In genomic region chr13:100662470-100663211, GRCh38 we compare ENCODE assay signal across 20 cellular contexts.
"Had no signal": no experiment of that assay in that cellular context is flagged by ENCODE, and none has a peak within 500 bp of the region (broad histone marks: within the 10 kb centered on the region; RNA-seq: fewer than 3 reads in every experiment).

No MANE protein-coding gene starts in this region.

- H3K27ac ChIP-seq: adrenal gland, heart right ventricle, left lung, prostate gland, spleen, transverse colon, uterus had no signal

- H3K27me3 ChIP-seq: adrenal gland, heart right ventricle, left lung, spleen, transverse colon, uterus had no signal

- ATAC-seq: activated CD8-positive, alpha-beta memory T cell treated with anti-CD3 and anti-CD28 coated beads, Interleukin-2, amount 10 ng/mL, durations not matched to agents 7 days and 5 days; heart right ventricle; left lung; naive thymus-derived CD4-positive, alpha-beta T cell; stimulated activated naive CD8-positive, alpha-beta T cell treated with anti-CD3 and anti-CD28 coated beads, Interleukin-15, Interleukin-2, amounts not matched to agents 100 U/mL and 50 U/mL, for 24 hours had no signal

- H3K4me3 Mint-ChIP-seq: activated CD8-positive, alpha-beta memory T cell treated with anti-CD3 and anti-CD28 coated beads, Interleukin-2, amount 10 ng/mL, durations not matched to agents 7 days and 5 days; activated naive CD8-positive, alpha-beta T cell; WTC11 had no signal

- H3K4me3 ChIP-seq: adrenal gland, heart right ventricle, left lung, lung, prostate gland, spleen, transverse colon, uterus had no signal

- H3K27ac Mint-ChIP-seq: activated CD8-positive, alpha-beta memory T cell treated with anti-CD3 and anti-CD28 coated beads, Interleukin-2, amount 10 ng/mL, durations not matched to agents 7 days and 5 days; activated naive CD8-positive, alpha-beta T cell; activated T-helper 2 cell treated with anti-CD3 and anti-CD28 coated beads, Interferon-gamma antibody, Interleukin-2, Interleukin-4, amounts not matched to agents 10 μg/mL and 5 μg/mL and 100 μg/mL, durations not matched to agents 14 hours and 24 hours and 36 hours; WTC11 had no signal

- H3K27me3 Mint-ChIP-seq: activated CD8-positive, alpha-beta memory T cell treated with anti-CD3 and anti-CD28 coated beads, Interleukin-2, amount 10 ng/mL, durations not matched to agents 7 days and 5 days; activated naive CD8-positive, alpha-beta T cell; naive thymus-derived CD4-positive, alpha-beta T cell had no signal

- H3K4me1 ChIP-seq: adrenal gland, left lung, prostate gland, transverse colon, uterus had no signal

- DNase-seq: activated CD4-positive, alpha-beta T cell treated with anti-CD3 and anti-CD28 coated beads, Interleukin-2, amount 50 U/mL, for 48 hours; activated CD8-positive, alpha-beta memory T cell treated with anti-CD3 and anti-CD28 coated beads, Interleukin-2, amount 10 ng/mL, durations not matched to agents 7 days and 5 days; activated naive CD4-positive, alpha-beta T cell; adrenal gland; cerebellar nuclear complex; cortex of kidney; heart right ventricle; left lung; naive thymus-derived CD4-positive, alpha-beta T cell; spleen; stimulated activated CD4-positive, alpha-beta T cell treated with anti-CD3 and anti-CD28 coated beads, Interleukin-4, amount 100 ng/mL, for 24 hours; stimulated activated naive CD8-positive, alpha-beta T cell treated with anti-CD3 and anti-CD28 coated beads, Interleukin-15, Interleukin-2, amounts not matched to agents 100 U/mL and 50 U/mL, for 24 hours; T1000; transverse colon; uterus had no signal

- H3K9me3 ChIP-seq: adrenal gland, heart right ventricle, left lung, prostate gland, spleen, transverse colon, uterus had no signal

- H3K9me3 Mint-ChIP-seq: activated T-helper 2 cell treated with anti-CD3 and anti-CD28 coated beads, Interferon-gamma antibody, Interleukin-2, Interleukin-4, amounts not matched to agents 10 μg/mL and 5 μg/mL and 100 μg/mL, durations not matched to agents 14 hours and 24 hours and 36 hours; naive thymus-derived CD4-positive, alpha-beta T cell; WTC11 had no signal

- H3K36me3 ChIP-seq: prostate gland, uterus had no signal
